Comparison of ENCODE assay signal across 1 cellular context in the genomic region with DNA sequence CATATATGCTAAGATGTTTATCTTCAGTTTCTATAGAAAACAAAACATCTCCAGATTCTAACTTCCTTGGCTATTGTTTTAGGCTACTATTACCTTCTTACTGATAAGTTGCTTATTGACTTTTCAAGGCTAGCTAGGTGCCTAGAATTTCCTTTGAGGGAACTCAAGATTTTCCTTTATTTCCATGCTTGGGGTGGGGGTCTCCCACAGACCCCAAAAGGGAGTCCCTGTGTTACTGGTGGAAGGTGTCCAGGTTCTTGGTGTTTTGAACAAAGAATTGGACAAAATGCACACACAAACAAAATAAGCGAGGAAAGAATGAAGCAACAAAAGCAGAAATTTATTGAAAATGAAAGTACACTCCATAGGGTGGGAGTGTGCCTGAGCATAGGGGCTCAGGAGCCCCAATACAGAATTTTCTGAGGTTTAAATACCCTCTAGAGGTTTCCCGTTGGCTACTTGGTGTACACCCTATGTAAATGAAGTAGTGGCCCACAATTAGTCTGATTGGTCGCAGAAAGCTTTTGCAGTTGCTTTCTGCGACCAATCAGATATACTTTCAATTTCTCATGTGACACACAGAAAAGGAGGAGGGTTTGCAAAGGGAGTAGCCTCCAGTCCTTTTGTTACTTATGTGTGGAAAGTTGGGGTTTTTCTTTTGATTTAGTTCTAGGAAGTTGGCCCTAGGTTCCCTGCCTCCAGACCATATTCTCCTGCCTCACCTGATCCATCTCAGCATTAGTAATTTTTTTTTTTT.
TF ChIP-seq lines count a peak whose summit lies in the region.

No MANE protein-coding gene starts in this region.

TF ChIP-seq in K562, 482 proteins besides CTCF, POLR2A, EP300 and RAD21 (continued from another document and continues in another):
- TF ChIP-seq, protein P1, sequence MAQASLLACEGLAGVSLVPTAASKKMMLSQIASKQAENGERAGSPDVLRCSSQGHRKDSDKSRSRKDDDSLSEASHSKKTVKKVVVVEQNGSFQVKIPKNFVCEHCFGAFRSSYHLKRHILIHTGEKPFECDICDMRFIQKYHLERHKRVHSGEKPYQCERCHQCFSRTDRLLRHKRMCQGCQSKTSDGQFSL (CRISPR knock-in tag; IDR thresholded peaks at IDR 0.05), result no peak
- TF ChIP-seq, protein P1 (tag; IDR thresholded peaks at IDR 0.05), result no peak
- TF ChIP-seq BDP1 (IDR thresholded peaks at IDR 0.05; ENCODE audit: insufficient read depth, insufficient read length) (no peak), HNRNPK (IDR thresholded peaks at IDR 0.05; ENCODE audit: low read depth, low read length, poor library complexity, severe bottlenecking) (no peak), ZNF584 (CRISPR knock-in tag; IDR thresholded peaks at IDR 0.05; ENCODE audit: low read depth) (no peak), TARDBP (IDR thresholded peaks at IDR 0.05) (no peak), KLF16 (IDR thresholded peaks at IDR 0.05) (no peak), KAT2B (IDR thresholded peaks at IDR 0.05; ENCODE audit: low read depth, low read length) (no peak), STAT5B (CRISPR knock-in tag; IDR thresholded peaks at IDR 0.05) (no peak), PURB (CRISPR knock-in tag; IDR thresholded peaks at IDR 0.05; ENCODE audit: low read depth) (no peak), TSC22D4 (tag; IDR thresholded peaks at IDR 0.05) (no peak), RBM15 (IDR thresholded peaks at IDR 0.05; ENCODE audit: insufficient read depth, low read length) (no peak), ZNF143 (CRISPR knock-in tag; IDR thresholded peaks at IDR 0.05) (no peak), ZNF830 (CRISPR knock-in tag; IDR thresholded peaks at IDR 0.05) (no peak), BMI1 (IDR thresholded peaks at IDR 0.05; ENCODE audit: low read length) (no peak), ZNF639 (CRISPR knock-in tag; conservative IDR thresholded peaks at IDR 0.05 in 1 of 2, IDR thresholded peaks at IDR 0.05 in 1 of 2) (no peak), ZNF280A (IDR thresholded peaks at IDR 0.05; ENCODE audit: low read depth, partially characterized antibody) (no peak), SAFB2 (IDR thresholded peaks at IDR 0.05; ENCODE audit: borderline replicate concordance, low read depth, low read length, severe bottlenecking) (no peak), SMARCA5 (IDR thresholded peaks at IDR 0.05) (no peak), ZNF318 (IDR thresholded peaks at IDR 0.05; ENCODE audit: borderline replicate concordance in 1 of 2, low read depth in 1 of 2) (peak in 1 of 2 experiments; percentile 73; a peak in 1 of 4 replicates), TBP (optimal IDR thresholded peaks at IDR 0.05; ENCODE audit: low read depth, low read length) (peak; percentile 45), ZBTB17 (CRISPR knock-in tag; IDR thresholded peaks at IDR 0.05) (no peak), ZNF445 (CRISPR knock-in tag; IDR thresholded peaks at IDR 0.05; ENCODE audit: low read depth) (no peak), PHF8 (IDR thresholded peaks at IDR 0.05; ENCODE audit: borderline replicate concordance, low read length) (no peak), ZEB2 (IDR thresholded peaks at IDR 0.05) (no peak), ZNF224 (CRISPR knock-in tag; IDR thresholded peaks at IDR 0.05) (no peak), RFX5 (IDR thresholded peaks at IDR 0.05; ENCODE audit: low read depth, low read length) (no peak), NR1H2 (CRISPR knock-in tag; IDR thresholded peaks at IDR 0.05) (no peak), STAT5A (IDR thresholded peaks at IDR 0.05; ENCODE audit: borderline replicate concordance, low read length) (no peak), BRF1 (IDR thresholded peaks at IDR 0.05; ENCODE audit: borderline replicate concordance, extremely low read depth, insufficient read length) (no peak), FOXJ2 (tag; IDR thresholded peaks at IDR 0.05) (no peak), CEBPG (CRISPR knock-in tag; IDR thresholded peaks at IDR 0.05) (no peak), CEBPG (tag; conservative IDR thresholded peaks at IDR 0.05 in 1 of 2, IDR thresholded peaks at IDR 0.05 in 1 of 2) (peak in 1 of 2 experiments; percentile 54; a peak in 1 of 4 replicates), HMGN3 (IDR thresholded peaks at IDR 0.05; ENCODE audit: borderline replicate concordance, extremely low read depth, insufficient read length, low read depth, low read length) (no peak), ZNF507 (tag; conservative IDR thresholded peaks at IDR 0.05) (no peak), ELF2 (CRISPR knock-in tag; IDR thresholded peaks at IDR 0.05) (no peak), GTF2E2 (tag; IDR thresholded peaks at IDR 0.05) (no peak; the same call in none of the 2 replicates), NFRKB (IDR thresholded peaks at IDR 0.05; ENCODE audit: low read depth) (no peak), EP400 (IDR thresholded peaks at IDR 0.05) (no peak; the same call in 1 of the 2 replicates), HDGF (IDR thresholded peaks at IDR 0.05) (no peak), TCF7L2 (IDR thresholded peaks at IDR 0.05; ENCODE audit: low read depth, low read length) (no peak)
- TF ChIP-seq, protein P2, sequence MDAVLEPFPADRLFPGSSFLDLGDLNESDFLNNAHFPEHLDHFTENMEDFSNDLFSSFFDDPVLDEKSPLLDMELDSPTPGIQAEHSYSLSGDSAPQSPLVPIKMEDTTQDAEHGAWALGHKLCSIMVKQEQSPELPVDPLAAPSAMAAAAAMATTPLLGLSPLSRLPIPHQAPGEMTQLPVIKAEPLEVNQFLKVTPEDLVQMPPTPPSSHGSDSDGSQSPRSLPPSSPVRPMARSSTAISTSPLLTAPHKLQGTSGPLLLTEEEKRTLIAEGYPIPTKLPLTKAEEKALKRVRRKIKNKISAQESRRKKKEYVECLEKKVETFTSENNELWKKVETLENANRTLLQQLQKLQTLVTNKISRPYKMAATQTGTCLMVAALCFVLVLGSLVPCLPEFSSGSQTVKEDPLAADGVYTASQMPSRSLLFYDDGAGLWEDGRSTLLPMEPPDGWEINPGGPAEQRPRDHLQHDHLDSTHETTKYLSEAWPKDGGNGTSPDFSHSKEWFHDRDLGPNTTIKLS (IDR thresholded peaks at IDR 0.05; ENCODE audit: borderline replicate concordance, low read depth), result no peak
- TF ChIP-seq, protein P3, sequence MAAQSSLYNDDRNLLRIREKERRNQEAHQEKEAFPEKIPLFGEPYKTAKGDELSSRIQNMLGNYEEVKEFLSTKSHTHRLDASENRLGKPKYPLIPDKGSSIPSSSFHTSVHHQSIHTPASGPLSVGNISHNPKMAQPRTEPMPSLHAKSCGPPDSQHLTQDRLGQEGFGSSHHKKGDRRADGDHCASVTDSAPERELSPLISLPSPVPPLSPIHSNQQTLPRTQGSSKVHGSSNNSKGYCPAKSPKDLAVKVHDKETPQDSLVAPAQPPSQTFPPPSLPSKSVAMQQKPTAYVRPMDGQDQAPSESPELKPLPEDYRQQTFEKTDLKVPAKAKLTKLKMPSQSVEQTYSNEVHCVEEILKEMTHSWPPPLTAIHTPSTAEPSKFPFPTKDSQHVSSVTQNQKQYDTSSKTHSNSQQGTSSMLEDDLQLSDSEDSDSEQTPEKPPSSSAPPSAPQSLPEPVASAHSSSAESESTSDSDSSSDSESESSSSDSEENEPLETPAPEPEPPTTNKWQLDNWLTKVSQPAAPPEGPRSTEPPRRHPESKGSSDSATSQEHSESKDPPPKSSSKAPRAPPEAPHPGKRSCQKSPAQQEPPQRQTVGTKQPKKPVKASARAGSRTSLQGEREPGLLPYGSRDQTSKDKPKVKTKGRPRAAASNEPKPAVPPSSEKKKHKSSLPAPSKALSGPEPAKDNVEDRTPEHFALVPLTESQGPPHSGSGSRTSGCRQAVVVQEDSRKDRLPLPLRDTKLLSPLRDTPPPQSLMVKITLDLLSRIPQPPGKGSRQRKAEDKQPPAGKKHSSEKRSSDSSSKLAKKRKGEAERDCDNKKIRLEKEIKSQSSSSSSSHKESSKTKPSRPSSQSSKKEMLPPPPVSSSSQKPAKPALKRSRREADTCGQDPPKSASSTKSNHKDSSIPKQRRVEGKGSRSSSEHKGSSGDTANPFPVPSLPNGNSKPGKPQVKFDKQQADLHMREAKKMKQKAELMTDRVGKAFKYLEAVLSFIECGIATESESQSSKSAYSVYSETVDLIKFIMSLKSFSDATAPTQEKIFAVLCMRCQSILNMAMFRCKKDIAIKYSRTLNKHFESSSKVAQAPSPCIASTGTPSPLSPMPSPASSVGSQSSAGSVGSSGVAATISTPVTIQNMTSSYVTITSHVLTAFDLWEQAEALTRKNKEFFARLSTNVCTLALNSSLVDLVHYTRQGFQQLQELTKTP (IDR thresholded peaks at IDR 0.05; ENCODE audit: low read depth in 1 of 2, partially characterized antibody in 2 of 2), result peak in 1 of 2 experiments; percentile 72
